In genomic region chr13:44756411-44756810, GRCh38 we compare ENCODE assay signal across 20 cellular contexts.
DNase-seq lines count a peak whose midpoint lies in the region; ATAC-seq, FAIRE-seq and TF ChIP-seq lines count a peak whose summit lies in the region.
"Had no signal": no experiment of that assay in that cellular context is flagged by ENCODE, and none has a peak within 500 bp of the region (broad histone marks: within the 10 kb centered on the region; RNA-seq: fewer than 3 reads in every experiment).

No MANE protein-coding gene starts in this region.

- H3K4me2 ChIP-seq in A549 (peak overlapping the region; percentile 41), osteoblast (ENCODE audit: insufficient read depth, low read length) (peak overlapping the region; percentile 66)

- H3K4me1 ChIP-seq in A549 (peaks cover 37% of the 10 kb centered on the region), osteoblast (ENCODE audit: insufficient read depth, low read length) (peaks cover 43% of the 10 kb centered on the region)

- TF ChIP-seq RAD21 in A549 (conservative IDR thresholded peaks at IDR 0.05 in 1 of 2, IDR thresholded peaks at IDR 0.05 in 1 of 2): no peak

- H3K9me3 ChIP-seq in A549 (no peaks in the 10 kb centered on the region), osteoblast (ENCODE audit: low read depth, low read length) (no peaks in the 10 kb centered on the region)
- H3K9me3 ChIP-seq: ovary, upper lobe of left lung had no signal

- no peaks in the 10 kb centered on the region for H4K20me1 ChIP-seq in osteoblast (ENCODE audit: insufficient read depth, low read length)

- no peaks in the 10 kb centered on the region for H3K9me3 Mint-ChIP-seq in activated T-cell treated with anti-CD3 and anti-CD28 coated beads, Interleukin-2, amount 50 U/mL, for 72 hours
- H3K9me3 Mint-ChIP-seq in stimulated activated effector memory CD8-positive, alpha-beta T cell treated with anti-CD3 and anti-CD28 coated beads, Interleukin-12 subunit alpha, Interleukin-12 subunit beta, amount 100 ng/mL, for 72 hours: no peaks in the 10 kb centered on the region
- H3K9me3 Mint-ChIP-seq: activated CD8-positive, alpha-beta T cell treated with anti-CD3 and anti-CD28 coated beads for 36 hours; WTC11 had no signal

- no peaks in the 10 kb centered on the region for H3K27me3 ChIP-seq in bronchial epithelial cell (ENCODE audit: control insufficient read depth, insufficient read depth, low read length)
- no peaks in the 10 kb centered on the region for H3K27me3 ChIP-seq in osteoblast (ENCODE audit: insufficient read depth, low read length)
- H3K27me3 ChIP-seq: ovary, upper lobe of left lung had no signal

- 37% methylated on average over 3 of the region's 3 CpGs for WGBS in A549 (ENCODE audit: missing lambda C conversion rate)

- no peak overlapping the region for H3K4me3 Mint-ChIP-seq in activated T-cell treated with anti-CD3 and anti-CD28 coated beads, Interleukin-2, amount 50 U/mL, for 72 hours
- H3K4me3 Mint-ChIP-seq in stimulated activated effector memory CD8-positive, alpha-beta T cell treated with anti-CD3 and anti-CD28 coated beads, Interleukin-12 subunit alpha, Interleukin-12 subunit beta, amount 100 ng/mL, for 72 hours: no peak overlapping the region
- H3K4me3 Mint-ChIP-seq: activated CD8-positive, alpha-beta T cell treated with anti-CD3 and anti-CD28 coated beads for 36 hours; CD4-positive, CD25-positive, alpha-beta regulatory T cell; WTC11 had no signal

- POLR2A ChIA-PET in A549 (lab: Yijun Ruan, JAX): interaction anchor here (1.4 kb wide), 2 partner anchors 42 to 61 kb away, joined by 5 to 6 read pairs; no protein-coding TSS in a partner anchor

- H3K79me2 ChIP-seq in osteoblast (ENCODE audit: insufficient read depth, low read length): no peaks in the 10 kb centered on the region

- intact Hi-C loops in posterior vena cava (cut with DNase I): no loop called here

- FAIRE-seq in A549 (lab: Jason Lieb, UNC) (no peak), bronchial epithelial cell (lab: Jason Lieb, UNC) (no peak)

- H2AFZ ChIP-seq in osteoblast (ENCODE audit: low read length): no peak overlapping the region

- ATAC-seq in A549: peak; percentile 34 to 45; a peak in 4 of 6 replicates
- ATAC-seq in activated T-cell treated with anti-CD3 and anti-CD28 coated beads, Interleukin-2, amount 50 U/mL, for 72 hours (replicated peaks in 1 of 2): no peak
- ATAC-seq in stimulated activated effector memory CD8-positive, alpha-beta T cell treated with anti-CD3 and anti-CD28 coated beads, Interleukin-12 subunit alpha, Interleukin-12 subunit beta, amount 100 ng/mL, for 72 hours: no peak
- ATAC-seq: left lobe of liver, WTC11 had no signal

- peak overlapping the region; percentile 29 to 79 for H3K27ac ChIP-seq in A549
- H3K27ac ChIP-seq in osteoblast (ENCODE audit: low read depth, low read length): peak overlapping the region; percentile 77
- H3K27ac ChIP-seq: ovary, upper lobe of left lung had no signal

- H3K4me3 ChIP-seq in A549 (no peak overlapping the region), bronchial epithelial cell (ENCODE audit: low read depth, low read length) (no peak overlapping the region), osteoblast (ENCODE audit: insufficient read depth, low read length) (no peak overlapping the region)
- H3K4me3 ChIP-seq: ovary, upper lobe of left lung had no signal

- TF ChIP-seq POLR2A in A549 (IDR thresholded peaks at IDR 0.05; ENCODE audit: low read length): no peak

- no peak for DNase-seq in A549 (ENCODE audit: low read depth in 1 of 2, low spot score in 1 of 2)
- peak; percentile 77 for DNase-seq in NCI-H226
- DNase-seq in bronchial epithelial cell (ENCODE audit: low read depth): peak; percentile 45
- DNase-seq in osteoblast (ENCODE audit: insufficient read length, low spot score, missing footprints): no peak
- no peak for DNase-seq in DMS114 treated with DMSO at 0.1 percent for 48 hours (lab: John Stamatoyannopoulos, UW; ENCODE audit: unreplicated experiment)
- DNase-seq in activated T-cell treated with anti-CD3 and anti-CD28 coated beads, Interleukin-2, amount 50 U/mL, for 72 hours: no peak
- no peak for DNase-seq in posterior vena cava (ENCODE audit: low spot score)
- no peak for DNase-seq in stimulated activated effector memory CD8-positive, alpha-beta T cell treated with anti-CD3 and anti-CD28 coated beads, Interleukin-12 subunit alpha, Interleukin-12 subunit beta, amount 100 ng/mL, for 72 hours (ENCODE audit: low spot score in 2 of 2)
- DNase-seq: activated CD8-positive, alpha-beta T cell treated with anti-CD3 and anti-CD28 coated beads for 36 hours; activated T-cell treated with anti-CD3 and anti-CD28 coated beads, Interleukin-2, amount 50 U/mL, for 48 hours; CD4-positive, CD25-positive, alpha-beta regulatory T cell; foreskin melanocyte; H7; Kasumi-1; NCI-H1436; ovary; stimulated activated naive CD8-positive, alpha-beta T cell treated with anti-CD3 and anti-CD28 coated beads, Interleukin-15, Interleukin-2, amounts not matched to agents 100 U/mL and 50 U/mL, for 24 hours; upper lobe of left lung had no signal

- H3K36me3 ChIP-seq in bronchial epithelial cell (ENCODE audit: control insufficient read depth, insufficient read depth, low read length): no peaks in the 10 kb centered on the region
- no peaks in the 10 kb centered on the region for H3K36me3 ChIP-seq in osteoblast (ENCODE audit: insufficient read depth, low read length)
- H3K36me3 ChIP-seq: ovary, upper lobe of left lung had no signal

- no peaks in the 10 kb centered on the region for H3K36me3 Mint-ChIP-seq in activated T-cell treated with anti-CD3 and anti-CD28 coated beads, Interleukin-2, amount 50 U/mL, for 72 hours (ENCODE audit: insufficient read depth in 2 of 2)
- H3K36me3 Mint-ChIP-seq in stimulated activated effector memory CD8-positive, alpha-beta T cell treated with anti-CD3 and anti-CD28 coated beads, Interleukin-12 subunit alpha, Interleukin-12 subunit beta, amount 100 ng/mL, for 72 hours: no peaks in the 10 kb centered on the region
- H3K36me3 Mint-ChIP-seq: CD4-positive, CD25-positive, alpha-beta regulatory T cell; WTC11 had no signal

- no peak overlapping the region for H3K27ac Mint-ChIP-seq in activated T-cell treated with anti-CD3 and anti-CD28 coated beads, Interleukin-2, amount 50 U/mL, for 72 hours
- no peak overlapping the region for H3K27ac Mint-ChIP-seq in stimulated activated effector memory CD8-positive, alpha-beta T cell treated with anti-CD3 and anti-CD28 coated beads, Interleukin-12 subunit alpha, Interleukin-12 subunit beta, amount 100 ng/mL, for 72 hours
- H3K27ac Mint-ChIP-seq: activated CD8-positive, alpha-beta T cell treated with anti-CD3 and anti-CD28 coated beads for 36 hours; CD4-positive, CD25-positive, alpha-beta regulatory T cell; WTC11 had no signal

- TF ChIP-seq EP300 in A549 (IDR thresholded peaks at IDR 0.05): no peak

- peaks cover 24% of the 10 kb centered on the region for H3K4me1 Mint-ChIP-seq in activated T-cell treated with anti-CD3 and anti-CD28 coated beads, Interleukin-2, amount 50 U/mL, for 72 hours (ENCODE audit: low read depth)
- H3K4me1 Mint-ChIP-seq in stimulated activated effector memory CD8-positive, alpha-beta T cell treated with anti-CD3 and anti-CD28 coated beads, Interleukin-12 subunit alpha, Interleukin-12 subunit beta, amount 100 ng/mL, for 72 hours: peaks cover 20% of the 10 kb centered on the region
- H3K4me1 Mint-ChIP-seq: CD4-positive, CD25-positive, alpha-beta regulatory T cell had no signal

- no peak for TF ChIP-seq CTCF in A549 (IDR thresholded peaks at IDR 0.05)
- TF ChIP-seq CTCF in bronchial epithelial cell (IDR thresholded peaks at IDR 0.05; ENCODE audit: insufficient read depth, low read length, severe bottlenecking): no peak
- no peak for TF ChIP-seq CTCF in osteoblast (IDR thresholded peaks at IDR 0.05; ENCODE audit: extremely low read depth, low read depth, low read length)

- H3K27me3 Mint-ChIP-seq in activated T-cell treated with anti-CD3 and anti-CD28 coated beads, Interleukin-2, amount 50 U/mL, for 72 hours (ENCODE audit: low read depth): no peaks in the 10 kb centered on the region
- H3K27me3 Mint-ChIP-seq: activated CD8-positive, alpha-beta T cell treated with anti-CD3 and anti-CD28 coated beads for 36 hours had no signal

- CTCF ChIA-PET in A549 (lab: Yijun Ruan, JAX): interaction anchor here (0.9 kb wide), 1 partner anchor 19 kb away, joined by 3 read pairs; no protein-coding TSS in a partner anchor

TF ChIP-seq in A549, 52 proteins besides CTCF, POLR2A, EP300 and RAD21:
- TF ChIP-seq FOXS1 (CRISPR knock-in tag; IDR thresholded peaks at IDR 0.05) (no peak), CEBPB (IDR thresholded peaks at IDR 0.05) (no peak), FOSB (CRISPR knock-in tag; IDR thresholded peaks at IDR 0.05) (no peak), POLR2AphosphoS2 (conservative IDR thresholded peaks at IDR 0.05; ENCODE audit: low read length) (no peak), ZC3H11A (IDR thresholded peaks at IDR 0.05) (no peak), NPAS2 (CRISPR knock-in tag; IDR thresholded peaks at IDR 0.05; ENCODE audit: borderline replicate concordance) (no peak), RFX5 (IDR thresholded peaks at IDR 0.05) (no peak), CBX8 (IDR thresholded peaks at IDR 0.05) (no peak)
- TF ChIP-seq, protein P1, sequence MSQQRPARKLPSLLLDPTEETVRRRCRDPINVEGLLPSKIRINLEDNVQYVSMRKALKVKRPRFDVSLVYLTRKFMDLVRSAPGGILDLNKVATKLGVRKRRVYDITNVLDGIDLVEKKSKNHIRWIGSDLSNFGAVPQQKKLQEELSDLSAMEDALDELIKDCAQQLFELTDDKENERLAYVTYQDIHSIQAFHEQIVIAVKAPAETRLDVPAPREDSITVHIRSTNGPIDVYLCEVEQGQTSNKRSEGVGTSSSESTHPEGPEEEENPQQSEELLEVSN (IDR thresholded peaks at IDR 0.05; ENCODE audit: borderline replicate concordance, low read depth): no peak

Comparison
In these comparisons a context has a peak if more than half of its experiments do, and no peak if none do; other contexts are left out.
1. ATAC-seq: peak in A549 (2 of 2); none in activated T-cell treated with anti-CD3 and anti-CD28 coated beads, Interleukin-2, amount 50 U/mL, for 72 hours (0 of 2) and stimulated activated effector memory CD8-positive, alpha-beta T cell treated with anti-CD3 and anti-CD28 coated beads, Interleukin-12 subunit alpha, Interleukin-12 subunit beta, amount 100 ng/mL, for 72 hours (single experiment).
2. DNase-seq: peak in NCI-H226 (single experiment) and bronchial epithelial cell (single experiment); none in A549 (0 of 2), osteoblast (single experiment), DMS114 treated with DMSO at 0.1 percent for 48 hours (single experiment), activated T-cell treated with anti-CD3 and anti-CD28 coated beads, Interleukin-2, amount 50 U/mL, for 72 hours (0 of 2), posterior vena cava (single experiment) and stimulated activated effector memory CD8-positive, alpha-beta T cell treated with anti-CD3 and anti-CD28 coated beads, Interleukin-12 subunit alpha, Interleukin-12 subunit beta, amount 100 ng/mL, for 72 hours (0 of 2).